ENCODE assay signal across 8 cellular contexts in the genomic region with DNA sequence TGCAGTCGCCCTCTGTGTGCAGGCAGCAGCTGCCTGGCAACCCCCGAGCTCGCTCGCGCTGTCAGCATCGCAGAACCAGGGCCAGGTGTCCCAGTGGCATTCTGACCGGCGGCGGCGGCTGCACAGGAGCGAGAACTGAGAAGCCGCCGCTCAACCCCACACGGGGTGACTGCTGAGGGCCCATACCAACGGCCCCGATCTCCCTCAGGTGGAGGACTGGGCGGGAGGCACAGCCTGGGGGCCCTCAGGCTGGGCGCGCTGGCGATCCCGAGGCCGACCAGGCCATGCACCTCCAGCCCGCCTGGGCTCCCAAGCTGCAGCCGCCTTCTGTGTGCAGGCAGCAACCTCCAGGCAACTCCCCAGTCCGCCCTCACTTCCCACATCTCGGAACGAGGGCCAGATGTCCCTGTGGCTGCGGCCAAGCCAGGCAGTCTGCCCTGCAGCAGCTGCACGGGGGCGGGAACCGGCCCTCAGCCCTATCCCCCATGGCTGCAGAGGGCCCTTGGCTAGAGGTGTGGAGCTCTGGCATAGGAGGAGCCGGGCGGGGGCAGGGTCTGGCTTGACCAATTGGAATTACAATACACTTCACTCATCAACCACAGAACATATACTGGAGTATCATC.
DNase-seq lines count a peak whose midpoint lies in the region; ATAC-seq, FAIRE-seq and TF ChIP-seq lines count a peak whose summit lies in the region.
"Not testable (repeated sequence)": the region's sequence is repeated elsewhere in the genome, so short reads cannot be mapped to it uniquely, and the experiment has no call there.

No MANE protein-coding gene starts in this region.

- H3K4me2 ChIP-seq in SK-N-SH: peak overlapping the region; percentile 73
- H3K4me2 ChIP-seq in GM12878 (ENCODE audit: control insufficient read depth, insufficient read depth): not testable (repeated sequence)

- BruUV-seq in GM12878 (replicated peaks; lab: Mats Ljungman, UMichigan): not testable (repeated sequence)

- RAD21 ChIA-PET in GM12878 (lab: Charles Lee; ENCODE audit: unreplicated experiment): not testable (repeated sequence)

- H3K9me2 ChIP-seq in SK-N-SH: not testable (repeated sequence)

- H3K4me1 ChIP-seq in SK-N-SH (ENCODE audit: control insufficient read depth in 1 of 2, insufficient read depth in 2 of 2, low read depth in 1 of 2, low read length in 1 of 2); GM12878 (ENCODE audit: control insufficient read depth, insufficient read depth, low read length): not testable (repeated sequence)

- not testable (repeated sequence) for H3K27me3 ChIP-seq in SK-N-SH (ENCODE audit: insufficient read depth); GM12878 (replicated peaks in 1 of 2; ENCODE audit: control insufficient read depth in 2 of 2, insufficient read depth in 2 of 2, low read length in 1 of 2)

- peak overlapping the region; percentile 31 to 49; a peak in 3 of 4 replicates for H3K4me3 ChIP-seq in SK-N-SH (ENCODE audit: low read depth in 2 of 2, low read length in 1 of 2)
- H3K4me3 ChIP-seq in GM12878: not testable (repeated sequence)

- TF ChIP-seq RAD21 in SK-N-SH (IDR thresholded peaks at IDR 0.05; ENCODE audit: low read length); GM12878 (IDR thresholded peaks at IDR 0.05; ENCODE audit: insufficient read depth, low read depth, low read length): not testable (repeated sequence)

- H3K27ac Mint-ChIP-seq in stimulated activated effector memory CD8-positive, alpha-beta T cell treated with anti-CD3 and anti-CD28 coated beads, Interleukin-12 subunit alpha, Interleukin-12 subunit beta, amount 100 ng/mL, for 72 hours: not testable (repeated sequence)

- H3K4me3 Mint-ChIP-seq in stimulated activated effector memory CD8-positive, alpha-beta T cell treated with anti-CD3 and anti-CD28 coated beads, Interleukin-12 subunit alpha, Interleukin-12 subunit beta, amount 100 ng/mL, for 72 hours: not testable (repeated sequence)

- peak; percentile 45 for ATAC-seq in GM18502 (IDR thresholded peaks at IDR 0.05; ENCODE audit: poor library complexity, unreplicated experiment)
- peak; percentile 37 for ATAC-seq in GM19328 (IDR thresholded peaks at IDR 0.05; ENCODE audit: unreplicated experiment)
- ATAC-seq in GM21576 (IDR thresholded peaks at IDR 0.05; ENCODE audit: unreplicated experiment): peak; percentile 46
- peak; percentile 50 for ATAC-seq in HG02798 (IDR thresholded peaks at IDR 0.05; ENCODE audit: poor library complexity, unreplicated experiment)
- peak; percentile 29 for ATAC-seq in HG03175 (IDR thresholded peaks at IDR 0.05; ENCODE audit: unreplicated experiment)
- ATAC-seq in GM12878: peak; percentile 67
- ATAC-seq in stimulated activated effector memory CD8-positive, alpha-beta T cell treated with anti-CD3 and anti-CD28 coated beads, Interleukin-12 subunit alpha, Interleukin-12 subunit beta, amount 100 ng/mL, for 72 hours: peak; percentile 67

- not testable (repeated sequence) for FAIRE-seq in GM12878 (lab: Jason Lieb, UNC)

- H3K9ac ChIP-seq in SK-N-SH; GM12878 (ENCODE audit: control insufficient read depth, insufficient read depth, low read length): not testable (repeated sequence)

- SMC1A ChIA-PET in GM12878 (lab: Charles Lee; ENCODE audit: uncharacterized antibody, unreplicated experiment): not testable (repeated sequence)

- TF ChIP-seq CTCF in SK-N-SH (IDR thresholded peaks at IDR 0.05); GM12878 (IDR thresholded peaks at IDR 0.05 in 2 of 3, conservative IDR thresholded peaks at IDR 0.05 in 1 of 3; ENCODE audit: control insufficient read depth in 2 of 3, extremely low read depth in 1 of 3, insufficient read depth in 1 of 3, low read depth in 3 of 3, low read length in 3 of 3): not testable (repeated sequence)

- H3K36me3 Mint-ChIP-seq in stimulated activated effector memory CD8-positive, alpha-beta T cell treated with anti-CD3 and anti-CD28 coated beads, Interleukin-12 subunit alpha, Interleukin-12 subunit beta, amount 100 ng/mL, for 72 hours: not testable (repeated sequence)

- H2AFZ ChIP-seq in SK-N-SH (ENCODE audit: low read depth); GM12878 (ENCODE audit: control insufficient read depth, low read depth, low read length): not testable (repeated sequence)

- TF ChIP-seq EP300 in SK-N-SH (IDR thresholded peaks at IDR 0.05; ENCODE audit: borderline replicate concordance in 1 of 2, low read depth in 1 of 2, low read length in 1 of 2); GM12878 (IDR thresholded peaks at IDR 0.05; ENCODE audit: borderline replicate concordance in 1 of 2, control insufficient read depth in 1 of 2, low read depth in 2 of 2, low read length in 2 of 2): not testable (repeated sequence)

- peak; percentile 13 for DNase-seq in SK-N-SH
- not testable (repeated sequence) for DNase-seq in GM12878 (ENCODE audit: low read depth, low spot score); stimulated activated effector memory CD8-positive, alpha-beta T cell treated with anti-CD3 and anti-CD28 coated beads, Interleukin-12 subunit alpha, Interleukin-12 subunit beta, amount 100 ng/mL, for 72 hours (ENCODE audit: low spot score in 2 of 2)

- intact Hi-C loops in GM12878 (cut with micrococcal nuclease; ENCODE audit: unreplicated experiment): not testable (repeated sequence)

- not testable (repeated sequence) for H3F3A ChIP-seq in SK-N-SH (replicated peaks; ENCODE audit: insufficient read depth)

- not testable (repeated sequence) for H3K4me1 Mint-ChIP-seq in stimulated activated effector memory CD8-positive, alpha-beta T cell treated with anti-CD3 and anti-CD28 coated beads, Interleukin-12 subunit alpha, Interleukin-12 subunit beta, amount 100 ng/mL, for 72 hours

- not testable (repeated sequence) for H3K9me3 ChIP-seq in SK-N-SH; GM12878 (replicated peaks; ENCODE audit: control insufficient read depth, insufficient read depth, low read length)

- not testable (repeated sequence) for TF ChIP-seq POLR2A in GM12878 (IDR thresholded peaks at IDR 0.05; ENCODE audit: low read depth, low read length)

- H3K27ac ChIP-seq in SK-N-SH (ENCODE audit: low read depth in 2 of 2, low read length in 1 of 2); GM12878 (ENCODE audit: control insufficient read depth, insufficient read depth): not testable (repeated sequence)

- H3K9me3 Mint-ChIP-seq in stimulated activated effector memory CD8-positive, alpha-beta T cell treated with anti-CD3 and anti-CD28 coated beads, Interleukin-12 subunit alpha, Interleukin-12 subunit beta, amount 100 ng/mL, for 72 hours: not testable (repeated sequence)

- WGBS in SK-N-SH (ENCODE audit: low lambda C conversion rate): 3% methylated on average over 6 of the region's 33 CpGs
- 61% methylated on average over 15 of the region's 33 CpGs for WGBS in GM12878 (ENCODE audit: insufficient coverage, insufficient replicate concordance, low lambda C conversion rate, missing lambda C conversion rate)

- CTCF ChIA-PET in SK-N-SH (lab: Yijun Ruan, JAX); GM12878 (lab: Yijun Ruan, JAX): not testable (repeated sequence)

- not testable (repeated sequence) for H3K79me2 ChIP-seq in SK-N-SH (ENCODE audit: insufficient read depth); GM12878 (ENCODE audit: control insufficient read depth, insufficient read depth, low read length)

- POLR2A ChIA-PET in SK-N-SH (lab: Yijun Ruan, JAX); GM12878 (lab: Charles Lee): not testable (repeated sequence)

- H4K20me1 ChIP-seq in SK-N-SH (ENCODE audit: insufficient read depth); GM12878 (ENCODE audit: control insufficient read depth, insufficient read depth): not testable (repeated sequence)

- in situ Hi-C loops in GM12878 (cut with MboI): not testable (repeated sequence)

- H3K36me3 ChIP-seq in SK-N-SH (replicated peaks in 1 of 2; ENCODE audit: control insufficient read depth in 1 of 2, insufficient read depth in 2 of 2, low read length in 1 of 2); GM12878 (ENCODE audit: control insufficient read depth in 2 of 2, insufficient read depth in 2 of 2, low read length in 1 of 2): not testable (repeated sequence)
